ENCODE assay signal across 13 cellular contexts in the genomic region with DNA sequence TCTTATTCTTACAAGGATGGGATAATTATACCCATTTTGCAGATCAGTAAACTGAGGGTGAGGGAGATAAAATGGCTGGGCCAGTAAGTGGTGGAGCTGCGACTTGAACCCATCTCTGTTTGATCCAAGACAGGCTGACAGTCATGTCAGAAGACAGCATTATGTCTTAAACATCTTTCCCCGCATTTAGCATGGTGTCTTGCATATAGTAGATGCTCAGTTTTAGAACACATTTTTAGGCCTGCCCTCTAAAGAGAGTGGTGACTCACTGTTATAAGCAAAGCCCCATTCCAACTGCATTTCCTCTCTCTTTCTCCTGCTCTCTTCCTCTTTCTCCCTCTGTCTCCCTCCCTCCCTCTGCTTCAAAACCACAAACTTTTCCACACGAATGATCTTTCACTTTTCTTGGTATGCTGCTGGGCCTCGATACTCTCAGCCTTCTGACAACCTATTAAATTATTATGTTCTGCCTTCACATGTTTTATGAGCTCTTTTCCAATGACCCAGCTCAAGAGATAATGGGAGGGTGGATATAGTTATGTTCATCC. TPM values are rescaled to one million over a fixed set of nuclear protein-coding genes. Genes with fewer than 3 reads are reported as not detected.
A peak's percentile ranks its signal among the peaks of the same experiment; 100 is the strongest.
DNase-seq lines count a peak whose midpoint lies in the region; ATAC-seq lines count a peak whose summit lies in the region.
"Had no signal": no experiment of that assay in that cellular context is flagged by ENCODE, and none has a peak within 500 bp of the region (broad histone marks: within the 10 kb centered on the region; RNA-seq: fewer than 3 reads in every experiment).

No MANE protein-coding gene starts in this region.

- no peak overlapping the region for H3K4me3 Mint-ChIP-seq in T-helper 17 cell
- H3K4me3 Mint-ChIP-seq: neural crest cell; stimulated activated naive B cell treated with anti-CD40 and anti-IgM and Interleukin-4, amounts not matched to agents 10 μg/mL and 1 μg/mL and 100 μg/mL, for 72 hours had no signal

- H3K36me3 ChIP-seq in GM23248 (ENCODE audit: low read depth) = no peaks in the 10 kb centered on the region
- H3K36me3 ChIP-seq: esophagus muscularis mucosa had no signal

- H3K9me3 ChIP-seq in GM23248 (ENCODE audit: low read depth) (no peaks in the 10 kb centered on the region), T-helper 17 cell (ENCODE audit: control insufficient read depth, low read length, poor library complexity, severe bottlenecking) (no peaks in the 10 kb centered on the region)
- H3K9me3 ChIP-seq: esophagus muscularis mucosa had no signal

- no peak overlapping the region for H3K9ac ChIP-seq in GM23248

- no peaks in the 10 kb centered on the region for H3K9me2 ChIP-seq in GM23248 (ENCODE audit: insufficient read depth)

- no peaks in the 10 kb centered on the region for H3K27me3 ChIP-seq in GM23248 (replicated peaks; ENCODE audit: insufficient read depth)
- H3K27me3 ChIP-seq: esophagus muscularis mucosa had no signal

- H3K4me3 ChIP-seq in GM23248 = no peak overlapping the region
- H3K4me3 ChIP-seq: esophagus muscularis mucosa had no signal

- peak overlapping the region; percentile 57 for H3K4me2 ChIP-seq in GM23248 (ENCODE audit: unreplicated experiment)

- H3K36me3 Mint-ChIP-seq in T-helper 17 cell (ENCODE audit: low read depth) = no peaks in the 10 kb centered on the region
- H3K36me3 Mint-ChIP-seq: stimulated activated naive B cell treated with anti-CD40 and anti-IgM and Interleukin-4, amounts not matched to agents 10 μg/mL and 1 μg/mL and 100 μg/mL, for 72 hours had no signal

- H3K79me2 ChIP-seq in GM23248 (ENCODE audit: insufficient read depth) = no peaks in the 10 kb centered on the region

- peak overlapping the region; percentile 34; the same call in 1 of the 2 replicates for H3K27ac ChIP-seq in GM23248
- H3K27ac ChIP-seq: esophagus muscularis mucosa had no signal

- DNase-seq in A172 (ENCODE audit: low spot score) (peak; percentile 51), GM23248 (peak; percentile 56), RPMI7951 (ENCODE audit: low read depth) (peak; percentile 91), fibroblast of peridontal ligament (ENCODE audit: extremely low read depth) (peak; percentile 88), globus pallidus (ENCODE audit: low spot score) (no peak), T-helper 17 cell (no peak)
- DNase-seq: NCI-H146; stimulated activated naive B cell treated with anti-CD40 and anti-IgM and Interleukin-4, amounts not matched to agents 10 μg/mL and 1 μg/mL and 100 μg/mL, for 72 hours had no signal

- 0 out of 2 replicates have a peak, but pooled peaks cover 10% of the 10 kb centered on the region for H3K4me1 ChIP-seq in GM23248 (ENCODE audit: insufficient read depth)
- H3K4me1 ChIP-seq: esophagus muscularis mucosa had no signal

- peaks cover 11% of the 10 kb centered on the region; the same call in 1 of the 2 replicates for H3F3A ChIP-seq in GM23248 (ENCODE audit: insufficient read depth)

- peaks cover 7% of the 10 kb centered on the region for H3K27me3 Mint-ChIP-seq in T-helper 17 cell

- no peaks in the 10 kb centered on the region for H3K4me1 Mint-ChIP-seq in T-helper 17 cell

- H4K20me1 ChIP-seq in GM23248 (ENCODE audit: insufficient read depth) = no peaks in the 10 kb centered on the region

- WGBS in GM23248 (ENCODE audit: low coverage in 1 of 2, low lambda C conversion rate in 2 of 2, missing lambda C conversion rate in 2 of 2), 2 experiments = 52 to 56% methylated on average over 4 of the region's 4 CpGs

- in situ Hi-C loops in GM23248 (cut with MboI) = no loop called here

- no peak overlapping the region for H3K27ac Mint-ChIP-seq in T-helper 17 cell
- H3K27ac Mint-ChIP-seq: stimulated activated naive B cell treated with anti-CD40 and anti-IgM and Interleukin-4, amounts not matched to agents 10 μg/mL and 1 μg/mL and 100 μg/mL, for 72 hours had no signal

- no peak for ATAC-seq in T-helper 17 cell
- ATAC-seq in HG02970 (IDR thresholded peaks at IDR 0.05; ENCODE audit: low FRiP score, unreplicated experiment) = no peak
- no peak for ATAC-seq in GM21423 (IDR thresholded peaks at IDR 0.05; ENCODE audit: unreplicated experiment)
- ATAC-seq: HCT116; stimulated activated naive B cell treated with anti-CD40 and anti-IgM and Interleukin-4, amounts not matched to agents 10 μg/mL and 1 μg/mL and 100 μg/mL, for 72 hours had no signal

- peak overlapping the region; percentile 60 for H2AFZ ChIP-seq in GM23248

RNA-seq across cellular contexts. Expression of gene CWC15, which starts 25.2 kb away (rescaled TPM):
- total RNA-seq in A172 (2014; rRNA removed; shearing (Covaris generic)) = 44.7 and 47.8 TPM in 2 replicates
- 26.7 and 30.4 TPM in 2 replicates for total RNA-seq in GM23248 (2014; rRNA removed; shearing (Covaris generic))
- polyA plus RNA-seq in GM23248 (2016; fragmentation: Nextera tagmentation; extraction: Ambion mirVana) = 70.3 and 76.6 TPM in 2 replicates
- total RNA-seq in RPMI7951 (2014; rRNA removed; shearing (Covaris generic)) = 65.5 and 68.7 TPM in 2 replicates
- 10 to 100 TPM; 77.0 to 88.9 TPM for total RNA-seq in T-helper 17 cell

RNA-seq across cellular contexts. Expression of gene KDM4D, which starts 25.4 kb away (rescaled TPM):
- 0.26 and 1.3 TPM in 2 replicates for total RNA-seq in A172 (2014; rRNA removed; shearing (Covaris generic))
- total RNA-seq in GM23248 (2014; rRNA removed; shearing (Covaris generic)) = 0.43 and 1.4 TPM in 2 replicates
- polyA plus RNA-seq in GM23248 (2016; fragmentation: Nextera tagmentation; extraction: Ambion mirVana) = 0.45 and 0.71 TPM in 2 replicates
- total RNA-seq in RPMI7951 (2014; rRNA removed; shearing (Covaris generic)) = 2.1 and 3.0 TPM in 2 replicates
- total RNA-seq in T-helper 17 cell = under 1 TPM; 0.23 to 0.27 TPM

Comparison
In these comparisons a context has a peak if more than half of its experiments do, and no peak if none do; other contexts are left out.
1. DNase-seq: peak in A172 (single experiment), GM23248 (single experiment), RPMI7951 (single experiment) and fibroblast of peridontal ligament (single experiment); none in globus pallidus (single experiment) and T-helper 17 cell (0 of 3).